Comparison of ENCODE assay signal across 15 cellular contexts in the genomic region with DNA sequence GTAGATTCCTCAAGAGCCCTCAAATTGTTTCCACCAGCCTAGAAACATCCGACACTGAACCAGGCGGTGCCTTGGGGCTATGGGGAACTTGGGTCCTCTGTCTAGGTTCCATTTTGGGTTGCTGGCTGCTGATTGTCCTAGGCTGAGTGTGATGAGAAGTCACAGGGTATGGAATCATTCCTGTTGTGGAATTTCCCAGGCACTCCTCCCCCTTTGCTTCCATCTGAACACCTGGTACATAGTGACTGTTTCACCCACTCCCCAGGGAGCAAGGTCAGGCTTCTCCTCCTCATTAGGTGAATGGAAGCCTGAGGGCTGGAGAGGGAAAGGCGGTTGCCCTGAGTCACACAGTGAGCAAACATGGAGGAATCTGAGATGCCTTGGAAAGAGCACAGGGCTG. TPM values are rescaled to one million over a fixed set of nuclear protein-coding genes. Genes with fewer than 3 reads are reported as not detected.
DNase-seq lines count a peak whose midpoint lies in the region; ATAC-seq and TF ChIP-seq lines count a peak whose summit lies in the region.
"Had no signal": no experiment of that assay in that cellular context is flagged by ENCODE, and none has a peak within 500 bp of the region (broad histone marks: within the 10 kb centered on the region; RNA-seq: fewer than 3 reads in every experiment).

No MANE protein-coding gene starts in this region.

- H3K36me3 Mint-ChIP-seq in activated CD4-positive, alpha-beta T cell treated with anti-CD3 and anti-CD28 coated beads, Interleukin-2, amount 10 ng/mL, durations not matched to agents 7 days and 5 days (ENCODE audit: low read depth) = no peaks in the 10 kb centered on the region

- no peaks in the 10 kb centered on the region for H3K9me3 Mint-ChIP-seq in activated CD4-positive, alpha-beta T cell treated with anti-CD3 and anti-CD28 coated beads, Interleukin-2, amount 10 ng/mL, durations not matched to agents 7 days and 5 days

- peaks cover 11% of the 10 kb centered on the region for H3K4me1 Mint-ChIP-seq in activated CD4-positive, alpha-beta T cell treated with anti-CD3 and anti-CD28 coated beads, Interleukin-2, amount 10 ng/mL, durations not matched to agents 7 days and 5 days

- no peak overlapping the region for H3K23ac ChIP-seq in mesendoderm (ENCODE audit: low read length)

- no peak overlapping the region for H3K27ac Mint-ChIP-seq in activated CD4-positive, alpha-beta T cell treated with anti-CD3 and anti-CD28 coated beads, Interleukin-2, amount 10 ng/mL, durations not matched to agents 7 days and 5 days

- H2AK5ac ChIP-seq in mesendoderm (ENCODE audit: low read length) = no peak overlapping the region

- H3K9me3 ChIP-seq in HUES6 (ENCODE audit: control insufficient read depth, insufficient read depth, low read depth, low read length) = no peaks in the 10 kb centered on the region
- H3K9me3 ChIP-seq in BE2C = no peaks in the 10 kb centered on the region
- H3K9me3 ChIP-seq: mucosa of descending colon, right atrium auricular region had no signal

- peaks cover 19% of the 10 kb centered on the region for H3K79me2 ChIP-seq in mesendoderm (ENCODE audit: control insufficient read depth, insufficient read depth, low read length)

- in situ Hi-C loops in ACHN (cut with HindIII; ENCODE audit: low pct_ligation_motif_present, low pct_unique_long_range_greater_than_20kb, low sequenced_read_pairs) (no loop called here), astrocyte of the spinal cord (cut with HindIII; ENCODE audit: low sequenced_read_pairs) (no loop called here)

- H2BK120ac ChIP-seq in mesendoderm (ENCODE audit: low read depth, low read length) = no peak overlapping the region

- H3K4ac ChIP-seq in mesendoderm (ENCODE audit: low read depth, low read length) = no peak overlapping the region

- H4K5ac ChIP-seq in mesendoderm (ENCODE audit: low read length) = no peak overlapping the region

- TF ChIP-seq CTCF in astrocyte of the spinal cord (IDR thresholded peaks at IDR 0.05; ENCODE audit: low read depth, low read length) (no peak), coronary artery (IDR thresholded peaks at IDR 0.05) (no peak), BE2C (IDR thresholded peaks at IDR 0.05; ENCODE audit: low read depth, low read length) (no peak)

- peaks cover 29% of the 10 kb centered on the region for H3K36me3 ChIP-seq in HUES6 (ENCODE audit: control insufficient read depth, insufficient read depth, low read length)
- no peaks in the 10 kb centered on the region for H3K36me3 ChIP-seq in mesendoderm (ENCODE audit: control insufficient read depth, insufficient read depth, low read length)
- no peaks in the 10 kb centered on the region for H3K36me3 ChIP-seq in BE2C
- H3K36me3 ChIP-seq: right atrium auricular region had no signal

- H3K27me3 ChIP-seq in HUES6 (ENCODE audit: control insufficient read depth, insufficient read depth, low read length) (no peaks in the 10 kb centered on the region), mesendoderm (ENCODE audit: insufficient read depth, low read length, poor library complexity) (no peaks in the 10 kb centered on the region), BE2C (no peaks in the 10 kb centered on the region)
- H3K27me3 ChIP-seq: right atrium auricular region had no signal

- H3K56ac ChIP-seq in mesendoderm (ENCODE audit: low read length) = peak overlapping the region; percentile 5

- CTCF ChIA-PET in activated CD4-positive, alpha-beta T cell treated with anti-CD3 and anti-CD28 coated beads, Interleukin-2, amount 10 ng/mL, durations not matched to agents 7 days and 5 days (lab: Charles Lee) = interaction anchor here (1.4 kb wide), 1 partner anchor 14 kb away, joined by 5 read pairs; no protein-coding TSS in a partner anchor

- no peak overlapping the region for H2BK5ac ChIP-seq in mesendoderm (ENCODE audit: low read length)

- no peak overlapping the region for H2BK15ac ChIP-seq in mesendoderm (replicated peaks; ENCODE audit: low read depth)

- no CpG with 5 or more reads among the region's 3 CpGs for WGBS in mesendoderm (ENCODE audit: extremely low coverage, insufficient coverage, low lambda C conversion rate)

- H3K4me1 ChIP-seq in HUES6 (ENCODE audit: control insufficient read depth, insufficient read depth, low read length) = peaks cover 46% of the 10 kb centered on the region
- H3K4me1 ChIP-seq in mesendoderm (ENCODE audit: control insufficient read depth, low read depth, low read length) = peaks cover 10% of the 10 kb centered on the region
- H3K4me1 ChIP-seq in BE2C = peaks cover 4% of the 10 kb centered on the region; the same call in 1 of the 2 replicates

- POLR2A ChIA-PET in activated CD4-positive, alpha-beta T cell treated with anti-CD3 and anti-CD28 coated beads, Interleukin-2, amount 10 ng/mL, durations not matched to agents 7 days and 5 days (lab: Charles Lee) = no interaction called here

- H3K9ac ChIP-seq in HUES6 (ENCODE audit: low read length) (no peak overlapping the region), mesendoderm (ENCODE audit: low read length) (no peak overlapping the region)

- peaks cover 20% of the 10 kb centered on the region for H3K79me1 ChIP-seq in mesendoderm (ENCODE audit: low read length)

- H3K18ac ChIP-seq in mesendoderm (ENCODE audit: low read length) = no peak overlapping the region

- H3K27me3 Mint-ChIP-seq in activated CD4-positive, alpha-beta T cell treated with anti-CD3 and anti-CD28 coated beads, Interleukin-2, amount 10 ng/mL, durations not matched to agents 7 days and 5 days = no peaks in the 10 kb centered on the region

- H4K8ac ChIP-seq in mesendoderm (ENCODE audit: low read depth, low read length) = no peak overlapping the region

- no peak overlapping the region for H3K4me2 ChIP-seq in mesendoderm (ENCODE audit: low read length)

- no peak overlapping the region for H3K4me3 Mint-ChIP-seq in activated CD4-positive, alpha-beta T cell treated with anti-CD3 and anti-CD28 coated beads, Interleukin-2, amount 10 ng/mL, durations not matched to agents 7 days and 5 days

- H3K4me3 ChIP-seq in HUES6 (ENCODE audit: low read depth, low read length) (0 out of 2 replicates have a peak overlapping the region, but pooled peaks have one; percentile 9), astrocyte of the spinal cord (ENCODE audit: low read depth, low read length) (no peak overlapping the region), mesendoderm (ENCODE audit: low read length) (no peak overlapping the region), coronary artery (no peak overlapping the region), BE2C (ENCODE audit: low read depth, low read length) (no peak overlapping the region)
- H3K4me3 ChIP-seq: mucosa of descending colon, right atrium auricular region had no signal

- ATAC-seq in HG02678 (IDR thresholded peaks at IDR 0.05; ENCODE audit: unreplicated experiment) = no peak
- ATAC-seq: mucosa of descending colon had no signal

- DNase-seq in ACHN (peak; percentile 73), astrocyte of the spinal cord (ENCODE audit: low read depth, low spot score) (peak; percentile 49), mesendoderm (peak; percentile 55), coronary artery (ENCODE audit: low spot score) (no peak), BE2C (no peak)
- no peak for DNase-seq in activated CD4-positive, alpha-beta T cell treated with anti-CD3 and anti-CD28 coated beads, Interleukin-2, amount 10 ng/mL, durations not matched to agents 7 days and 5 days
- DNase-seq: AML-193, amniotic stem cell, KBM-7, mucosa of descending colon, RPMI8226 had no signal

- H3K27ac ChIP-seq in HUES6 (ENCODE audit: low read depth, low read length) (no peak overlapping the region), mesendoderm (ENCODE audit: low read depth, low read length) (no peak overlapping the region), coronary artery (no peak overlapping the region)
- H3K27ac ChIP-seq: right atrium auricular region, VCaP had no signal

RNA-seq across cellular contexts. Expression of gene KIF3C, which starts 4.5 kb away (rescaled TPM):
- polyA plus RNA-seq in mesendoderm (2013, experiment 1 of 2) = 25.9 TPM
- polyA plus RNA-seq in mesendoderm (2013, experiment 2 of 2) = 26.7 TPM
- 1 to 10 TPM; 7.0 to 7.5 TPM for total RNA-seq in activated CD4-positive, alpha-beta T cell treated with anti-CD3 and anti-CD28 coated beads, Interleukin-2, amount 10 ng/mL, durations not matched to agents 7 days and 5 days
- 28.2 TPM for polyA plus RNA-seq in BE2C (2012; ENCODE audit: insufficient read depth, insufficient read length, low read depth)

RNA-seq across cellular contexts. Expression of gene RAB10, which starts 56.1 kb away (rescaled TPM):
- 89.5 TPM for polyA plus RNA-seq in mesendoderm (2013, experiment 1 of 2)
- polyA plus RNA-seq in mesendoderm (2013, experiment 2 of 2) = 88.3 TPM
- total RNA-seq in activated CD4-positive, alpha-beta T cell treated with anti-CD3 and anti-CD28 coated beads, Interleukin-2, amount 10 ng/mL, durations not matched to agents 7 days and 5 days = 100 to 1,000 TPM; 107 to 123 TPM
- 91.4 TPM for polyA plus RNA-seq in BE2C (2012; ENCODE audit: insufficient read depth, insufficient read length, low read depth)

Comparison
In these comparisons a context has a peak if more than half of its experiments do, and no peak if none do; other contexts are left out.
1. DNase-seq: peak in ACHN (single experiment), astrocyte of the spinal cord (single experiment) and mesendoderm (single experiment); none in coronary artery (single experiment), activated CD4-positive, alpha-beta T cell treated with anti-CD3 and anti-CD28 coated beads, Interleukin-2, amount 10 ng/mL, durations not matched to agents 7 days and 5 days (single experiment) and BE2C (single experiment).